8 cellular contexts compared by ENCODE assay signal in the genomic region with DNA sequence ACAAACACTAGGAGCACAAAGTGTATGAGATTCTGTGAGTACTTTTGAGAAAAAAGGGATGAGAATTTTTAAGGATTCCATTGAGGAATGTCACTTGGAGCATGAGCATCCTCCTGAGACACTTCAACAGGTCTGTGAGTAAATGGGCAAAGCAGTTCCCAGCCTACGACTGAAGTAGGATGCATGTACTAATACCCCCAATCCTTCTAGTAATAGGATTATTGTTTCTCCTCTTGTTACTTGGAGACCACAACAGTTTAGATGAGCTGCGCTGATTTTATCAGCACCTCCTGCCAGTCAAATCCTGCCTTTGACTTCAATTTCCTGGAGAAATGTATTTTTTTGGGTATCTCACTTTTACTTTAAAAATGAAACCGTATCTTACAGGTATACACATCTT. TPM values are rescaled to one million over a fixed set of nuclear protein-coding genes. Genes with fewer than 3 reads are reported as not detected.
DNase-seq lines count a peak whose midpoint lies in the region; TF ChIP-seq lines count a peak whose summit lies in the region.

No MANE protein-coding gene starts in this region.

- no peaks in the 10 kb centered on the region for H3K36me3 ChIP-seq in OCI-LY3 (replicated peaks; ENCODE audit: low read depth, low read length)
- no peaks in the 10 kb centered on the region for H3K36me3 ChIP-seq in endodermal cell (ENCODE audit: control insufficient read depth, insufficient read depth, low read length)
- H3K36me3 ChIP-seq in parathyroid adenoma (ENCODE audit: control insufficient read depth, insufficient read depth, low read length): no peaks in the 10 kb centered on the region

- peaks cover 12% of the 10 kb centered on the region for H3K4me1 Mint-ChIP-seq in endodermal cell

- H3K4me3 Mint-ChIP-seq in endodermal cell: peak overlapping the region; percentile 90

- H3K4me3 ChIP-seq in OCI-LY3 (ENCODE audit: low read length): peak overlapping the region; percentile 99
- peak overlapping the region; percentile 94 for H3K4me3 ChIP-seq in endodermal cell (ENCODE audit: low read length)
- H3K4me3 ChIP-seq in parathyroid adenoma (ENCODE audit: low read depth, low read length): peak overlapping the region; percentile 82

- H3K27ac ChIP-seq in OCI-LY3 (ENCODE audit: low read length) (no peak overlapping the region), endodermal cell (ENCODE audit: low read depth, low read length) (no peak overlapping the region), parathyroid adenoma (no peak overlapping the region)

- H3K9me3 Mint-ChIP-seq in endodermal cell: no peaks in the 10 kb centered on the region

- H3K27me3 ChIP-seq in OCI-LY3 (ENCODE audit: low read depth, low read length) (no peaks in the 10 kb centered on the region), endodermal cell (ENCODE audit: control insufficient read depth, insufficient read depth, low read length, poor library complexity, severe bottlenecking) (no peaks in the 10 kb centered on the region), parathyroid adenoma (ENCODE audit: control insufficient read depth, insufficient read depth, low read length) (no peaks in the 10 kb centered on the region)

- H2AFZ ChIP-seq in OCI-LY3 (ENCODE audit: low read depth, low read length): peak overlapping the region; percentile 97
- peak overlapping the region; percentile 97 for H2AFZ ChIP-seq in parathyroid adenoma

- peak overlapping the region; percentile 80 for H3K9ac ChIP-seq in OCI-LY3 (ENCODE audit: low read length)
- H3K9ac ChIP-seq in endodermal cell (ENCODE audit: extremely low read depth, low read length, poor library complexity, severe bottlenecking): peak overlapping the region; percentile 58
- no peak overlapping the region for H3K9ac ChIP-seq in parathyroid adenoma

- no peaks in the 10 kb centered on the region for H3K36me3 Mint-ChIP-seq in endodermal cell (ENCODE audit: low read depth)

- H3K4me2 ChIP-seq in OCI-LY3 (ENCODE audit: low read length): peak overlapping the region; percentile 97
- H3K4me2 ChIP-seq in parathyroid adenoma (ENCODE audit: low read length): peak overlapping the region; percentile 75

- peaks cover 8% of the 10 kb centered on the region for H3K27me3 Mint-ChIP-seq in endodermal cell (ENCODE audit: insufficient read depth)

- peaks cover 9% of the 10 kb centered on the region for H3K4me1 ChIP-seq in OCI-LY3 (ENCODE audit: low read length)
- no peaks in the 10 kb centered on the region for H3K4me1 ChIP-seq in endodermal cell (ENCODE audit: control insufficient read depth, insufficient read depth, low read length)
- no peaks in the 10 kb centered on the region for H3K4me1 ChIP-seq in parathyroid adenoma

- H3K27ac Mint-ChIP-seq in endodermal cell: peak overlapping the region; percentile 91

- H3K9me3 ChIP-seq in OCI-LY3 (ENCODE audit: insufficient read depth, low read length) (no peaks in the 10 kb centered on the region), endodermal cell (ENCODE audit: control insufficient read depth, low read length) (no peaks in the 10 kb centered on the region), parathyroid adenoma (ENCODE audit: control insufficient read depth, low read length) (no peaks in the 10 kb centered on the region)

- no peak for TF ChIP-seq CTCF in OCI-LY3 (IDR thresholded peaks at IDR 0.05; ENCODE audit: low read depth, low read length)
- no peak for TF ChIP-seq CTCF in endodermal cell (conservative IDR thresholded peaks at IDR 0.05)
- TF ChIP-seq CTCF in parathyroid adenoma (IDR thresholded peaks at IDR 0.05): no peak

- H4K20me1 ChIP-seq in OCI-LY3 (ENCODE audit: insufficient read depth, low read length): no peaks in the 10 kb centered on the region

- 67 to 68% methylated on average over 2 to 3 of the region's 3 CpGs for WGBS in endodermal cell (ENCODE audit: insufficient coverage in 1 of 2, insufficient read length in 1 of 2), 2 experiments

- DNase-seq in EH (ENCODE audit: low read depth): peak; percentile 22
- no peak for DNase-seq in endodermal cell
- no peak for DNase-seq in HT-29 (ENCODE audit: low spot score)
- no peak for DNase-seq in stimulated activated naive CD4-positive, alpha-beta T cell treated with Interleukin-2 at 50 U/mL for 16 hours (lab: John Stamatoyannopoulos, UW)
- DNase-seq in NCI-H2227 (lab: John Stamatoyannopoulos, UW; ENCODE audit: unreplicated experiment): no peak
- no peak for DNase-seq in NCI-H526 treated with DMSO at 0.1 percent for 48 hours (lab: John Stamatoyannopoulos, UW)

- H3K79me2 ChIP-seq in OCI-LY3 (ENCODE audit: low read length): no peaks in the 10 kb centered on the region
- H3K79me2 ChIP-seq in parathyroid adenoma: peaks cover 12% of the 10 kb centered on the region

RNA-seq across cellular contexts. Expression of a gene that starts 0.8 kb away (rescaled TPM):
- total RNA-seq in endodermal cell: 10 to 100 TPM; 20.7 to 21.6 TPM
- polyA plus RNA-seq in endodermal cell (2013, experiment 1 of 2): 15.9 TPM
- 13.7 TPM for polyA plus RNA-seq in endodermal cell (2013, experiment 2 of 2)
- total RNA-seq in HT-29 (2014; rRNA removed; shearing (Covaris generic)): 0.57 and 3.8 TPM in 2 replicates

RNA-seq across cellular contexts. Expression of a gene that starts 21.0 kb away (rescaled TPM):
- total RNA-seq in endodermal cell: 10 to 100 TPM; 15.0 to 18.0 TPM
- polyA plus RNA-seq in endodermal cell (2013, experiment 1 of 2): 21.7 TPM
- polyA plus RNA-seq in endodermal cell (2013, experiment 2 of 2): 26.9 TPM
- 12.0 and 12.6 TPM in 2 replicates for total RNA-seq in HT-29 (2014; rRNA removed; shearing (Covaris generic))
